Comparison of ENCODE assay signal across 1 cellular context in the genomic region with DNA sequence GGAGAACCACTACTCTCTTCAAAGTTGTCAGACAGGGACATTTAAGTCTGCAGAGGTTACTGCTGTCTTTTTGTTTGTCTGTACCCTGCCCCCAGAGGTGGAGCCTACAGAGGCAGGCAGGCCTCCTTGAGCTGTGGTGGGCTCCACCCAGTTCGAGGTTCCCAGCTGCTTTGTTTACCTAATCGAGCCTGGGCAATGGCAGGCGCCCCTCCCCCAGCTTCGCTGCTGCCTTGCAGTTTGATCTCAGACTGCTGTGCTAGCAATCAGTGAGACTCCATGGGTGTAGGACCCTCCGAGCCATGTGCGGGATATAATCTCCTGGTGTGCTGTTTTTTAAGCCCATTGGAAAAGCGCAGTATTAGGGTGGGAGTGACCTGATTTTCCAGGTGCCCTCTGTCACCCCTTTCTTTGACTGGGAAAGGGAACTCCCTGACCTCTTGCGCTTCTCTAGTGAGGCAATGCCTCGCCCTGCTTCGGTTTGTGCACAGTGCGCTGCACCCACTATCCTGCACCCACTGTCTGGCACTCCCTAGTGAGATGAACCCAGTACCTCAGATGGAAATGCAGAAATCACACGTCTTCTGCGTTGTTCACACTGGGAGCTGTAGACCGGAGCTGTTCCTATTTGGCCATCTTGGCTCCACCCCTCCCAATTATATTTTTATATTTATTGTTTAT.
A peak's percentile ranks its signal among the peaks of the same experiment; 100 is the strongest.
TF ChIP-seq lines count a peak whose summit lies in the region.
"Not testable (repeated sequence)": the region's sequence is repeated elsewhere in the genome, so short reads cannot be mapped to it uniquely, and the experiment has no call there.

No MANE protein-coding gene starts in this region.

TF ChIP-seq in HepG2, 621 proteins besides CTCF, POLR2A, EP300 and RAD21 (continued from another document):
- TF ChIP-seq, protein P1, sequence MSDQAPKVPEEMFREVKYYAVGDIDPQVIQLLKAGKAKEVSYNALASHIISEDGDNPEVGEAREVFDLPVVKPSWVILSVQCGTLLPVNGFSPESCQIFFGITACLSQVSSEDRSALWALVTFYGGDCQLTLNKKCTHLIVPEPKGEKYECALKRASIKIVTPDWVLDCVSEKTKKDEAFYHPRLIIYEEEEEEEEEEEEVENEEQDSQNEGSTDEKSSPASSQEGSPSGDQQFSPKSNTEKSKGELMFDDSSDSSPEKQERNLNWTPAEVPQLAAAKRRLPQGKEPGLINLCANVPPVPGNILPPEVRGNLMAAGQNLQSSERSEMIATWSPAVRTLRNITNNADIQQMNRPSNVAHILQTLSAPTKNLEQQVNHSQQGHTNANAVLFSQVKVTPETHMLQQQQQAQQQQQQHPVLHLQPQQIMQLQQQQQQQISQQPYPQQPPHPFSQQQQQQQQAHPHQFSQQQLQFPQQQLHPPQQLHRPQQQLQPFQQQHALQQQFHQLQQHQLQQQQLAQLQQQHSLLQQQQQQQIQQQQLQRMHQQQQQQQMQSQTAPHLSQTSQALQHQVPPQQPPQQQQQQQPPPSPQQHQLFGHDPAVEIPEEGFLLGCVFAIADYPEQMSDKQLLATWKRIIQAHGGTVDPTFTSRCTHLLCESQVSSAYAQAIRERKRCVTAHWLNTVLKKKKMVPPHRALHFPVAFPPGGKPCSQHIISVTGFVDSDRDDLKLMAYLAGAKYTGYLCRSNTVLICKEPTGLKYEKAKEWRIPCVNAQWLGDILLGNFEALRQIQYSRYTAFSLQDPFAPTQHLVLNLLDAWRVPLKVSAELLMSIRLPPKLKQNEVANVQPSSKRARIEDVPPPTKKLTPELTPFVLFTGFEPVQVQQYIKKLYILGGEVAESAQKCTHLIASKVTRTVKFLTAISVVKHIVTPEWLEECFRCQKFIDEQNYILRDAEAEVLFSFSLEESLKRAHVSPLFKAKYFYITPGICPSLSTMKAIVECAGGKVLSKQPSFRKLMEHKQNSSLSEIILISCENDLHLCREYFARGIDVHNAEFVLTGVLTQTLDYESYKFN (CRISPR knock-in tag; conservative IDR thresholded peaks at IDR 0.05) = peak; percentile 53
- 0 out of 2 replicates have a peak, but pooled peaks have one; percentile 17 for TF ChIP-seq HOXA3 (CRISPR knock-in tag; IDR thresholded peaks at IDR 0.05)
- TF ChIP-seq HNF4A (CRISPR knock-in tag; IDR thresholded peaks at IDR 0.05) = peak; percentile 48; the same call in 1 of the 2 replicates
- TF ChIP-seq SP5 (CRISPR knock-in tag; IDR thresholded peaks at IDR 0.05; ENCODE audit: borderline replicate concordance, low read depth) = peak; percentile 37; the same call in 1 of the 2 replicates
- TF ChIP-seq, protein P2, sequence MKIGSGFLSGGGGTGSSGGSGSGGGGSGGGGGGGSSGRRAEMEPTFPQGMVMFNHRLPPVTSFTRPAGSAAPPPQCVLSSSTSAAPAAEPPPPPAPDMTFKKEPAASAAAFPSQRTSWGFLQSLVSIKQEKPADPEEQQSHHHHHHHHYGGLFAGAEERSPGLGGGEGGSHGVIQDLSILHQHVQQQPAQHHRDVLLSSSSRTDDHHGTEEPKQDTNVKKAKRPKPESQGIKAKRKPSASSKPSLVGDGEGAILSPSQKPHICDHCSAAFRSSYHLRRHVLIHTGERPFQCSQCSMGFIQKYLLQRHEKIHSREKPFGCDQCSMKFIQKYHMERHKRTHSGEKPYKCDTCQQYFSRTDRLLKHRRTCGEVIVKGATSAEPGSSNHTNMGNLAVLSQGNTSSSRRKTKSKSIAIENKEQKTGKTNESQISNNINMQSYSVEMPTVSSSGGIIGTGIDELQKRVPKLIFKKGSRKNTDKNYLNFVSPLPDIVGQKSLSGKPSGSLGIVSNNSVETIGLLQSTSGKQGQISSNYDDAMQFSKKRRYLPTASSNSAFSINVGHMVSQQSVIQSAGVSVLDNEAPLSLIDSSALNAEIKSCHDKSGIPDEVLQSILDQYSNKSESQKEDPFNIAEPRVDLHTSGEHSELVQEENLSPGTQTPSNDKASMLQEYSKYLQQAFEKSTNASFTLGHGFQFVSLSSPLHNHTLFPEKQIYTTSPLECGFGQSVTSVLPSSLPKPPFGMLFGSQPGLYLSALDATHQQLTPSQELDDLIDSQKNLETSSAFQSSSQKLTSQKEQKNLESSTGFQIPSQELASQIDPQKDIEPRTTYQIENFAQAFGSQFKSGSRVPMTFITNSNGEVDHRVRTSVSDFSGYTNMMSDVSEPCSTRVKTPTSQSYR (CRISPR knock-in tag; IDR thresholded peaks at IDR 0.05; ENCODE audit: borderline replicate concordance) = peak; percentile 92
- TF ChIP-seq POGZ (CRISPR knock-in tag; IDR thresholded peaks at IDR 0.05) = peak; percentile 44; the same call in 1 of the 2 replicates
- TF ChIP-seq, protein P3, sequence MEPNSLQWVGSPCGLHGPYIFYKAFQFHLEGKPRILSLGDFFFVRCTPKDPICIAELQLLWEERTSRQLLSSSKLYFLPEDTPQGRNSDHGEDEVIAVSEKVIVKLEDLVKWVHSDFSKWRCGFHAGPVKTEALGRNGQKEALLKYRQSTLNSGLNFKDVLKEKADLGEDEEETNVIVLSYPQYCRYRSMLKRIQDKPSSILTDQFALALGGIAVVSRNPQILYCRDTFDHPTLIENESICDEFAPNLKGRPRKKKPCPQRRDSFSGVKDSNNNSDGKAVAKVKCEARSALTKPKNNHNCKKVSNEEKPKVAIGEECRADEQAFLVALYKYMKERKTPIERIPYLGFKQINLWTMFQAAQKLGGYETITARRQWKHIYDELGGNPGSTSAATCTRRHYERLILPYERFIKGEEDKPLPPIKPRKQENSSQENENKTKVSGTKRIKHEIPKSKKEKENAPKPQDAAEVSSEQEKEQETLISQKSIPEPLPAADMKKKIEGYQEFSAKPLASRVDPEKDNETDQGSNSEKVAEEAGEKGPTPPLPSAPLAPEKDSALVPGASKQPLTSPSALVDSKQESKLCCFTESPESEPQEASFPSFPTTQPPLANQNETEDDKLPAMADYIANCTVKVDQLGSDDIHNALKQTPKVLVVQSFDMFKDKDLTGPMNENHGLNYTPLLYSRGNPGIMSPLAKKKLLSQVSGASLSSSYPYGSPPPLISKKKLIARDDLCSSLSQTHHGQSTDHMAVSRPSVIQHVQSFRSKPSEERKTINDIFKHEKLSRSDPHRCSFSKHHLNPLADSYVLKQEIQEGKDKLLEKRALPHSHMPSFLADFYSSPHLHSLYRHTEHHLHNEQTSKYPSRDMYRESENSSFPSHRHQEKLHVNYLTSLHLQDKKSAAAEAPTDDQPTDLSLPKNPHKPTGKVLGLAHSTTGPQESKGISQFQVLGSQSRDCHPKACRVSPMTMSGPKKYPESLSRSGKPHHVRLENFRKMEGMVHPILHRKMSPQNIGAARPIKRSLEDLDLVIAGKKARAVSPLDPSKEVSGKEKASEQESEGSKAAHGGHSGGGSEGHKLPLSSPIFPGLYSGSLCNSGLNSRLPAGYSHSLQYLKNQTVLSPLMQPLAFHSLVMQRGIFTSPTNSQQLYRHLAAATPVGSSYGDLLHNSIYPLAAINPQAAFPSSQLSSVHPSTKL (CRISPR knock-in tag; IDR thresholded peaks at IDR 0.05) = peak; percentile 43; the same call in 1 of the 2 replicates
- TF ChIP-seq, protein P4, sequence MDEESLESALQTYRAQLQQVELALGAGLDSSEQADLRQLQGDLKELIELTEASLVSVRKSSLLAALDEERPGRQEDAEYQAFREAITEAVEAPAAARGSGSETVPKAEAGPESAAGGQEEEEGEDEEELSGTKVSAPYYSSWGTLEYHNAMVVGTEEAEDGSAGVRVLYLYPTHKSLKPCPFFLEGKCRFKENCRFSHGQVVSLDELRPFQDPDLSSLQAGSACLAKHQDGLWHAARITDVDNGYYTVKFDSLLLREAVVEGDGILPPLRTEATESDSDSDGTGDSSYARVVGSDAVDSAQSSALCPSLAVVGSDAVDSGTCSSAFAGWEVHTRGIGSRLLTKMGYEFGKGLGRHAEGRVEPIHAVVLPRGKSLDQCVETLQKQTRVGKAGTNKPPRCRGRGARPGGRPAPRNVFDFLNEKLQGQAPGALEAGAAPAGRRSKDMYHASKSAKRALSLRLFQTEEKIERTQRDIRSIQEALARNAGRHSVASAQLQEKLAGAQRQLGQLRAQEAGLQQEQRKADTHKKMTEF (CRISPR knock-in tag; IDR thresholded peaks at IDR 0.05) = peak; percentile 21; the same call in 1 of the 2 replicates
- TF ChIP-seq ZNF292 (CRISPR knock-in tag; IDR thresholded peaks at IDR 0.05; ENCODE audit: borderline replicate concordance, low read depth) = 0 out of 2 replicates have a peak, but pooled peaks have one; percentile 34
- peak; percentile 73 for TF ChIP-seq ZMYM4 (CRISPR knock-in tag; IDR thresholded peaks at IDR 0.05)
- peak; percentile 55; the same call in 1 of the 2 replicates for TF ChIP-seq SALL1 (CRISPR knock-in tag; IDR thresholded peaks at IDR 0.05)
- TF ChIP-seq FOXA3 (CRISPR knock-in tag; IDR thresholded peaks at IDR 0.05) = peak; percentile 43
- TF ChIP-seq ZBTB7B (CRISPR knock-in tag; IDR thresholded peaks at IDR 0.05) = 0 out of 2 replicates have a peak, but pooled peaks have one; percentile 39
- TF ChIP-seq FOXA1 (IDR thresholded peaks at IDR 0.05) = not testable (repeated sequence)
- peak; percentile 63 for TF ChIP-seq FOXA1 (CRISPR knock-in tag; IDR thresholded peaks at IDR 0.05)
TF ChIP-seq in HepG2: peak in this region for 15; not testable (repeated sequence) for 606.
